Comparison of ENCODE assay signal across 19 cellular contexts in genomic region chr2:59277656-59278055, GRCh38.
"Had no signal": no experiment of that assay in that cellular context is flagged by ENCODE, and none has a peak within 500 bp of the region (broad histone marks: within the 10 kb centered on the region; RNA-seq: fewer than 3 reads in every experiment).

No MANE protein-coding gene starts in this region.

- ATAC-seq: activated CD4-positive, alpha-beta T cell treated with anti-CD3 and anti-CD28 coated beads for 36 hours; effector memory CD8-positive, alpha-beta T cell; left ventricle myocardium superior had no signal

- H3K4me1 ChIP-seq: right atrium auricular region, tibial artery had no signal

- H3K27me3 ChIP-seq: cardiac muscle cell, right atrium auricular region, tibial artery had no signal

- H3K4me3 ChIP-seq: cardiac muscle cell, right atrium auricular region, tibial artery had no signal

- H3K9me3 ChIP-seq: right atrium auricular region, tibial artery had no signal

- H3K27ac ChIP-seq: cardiac muscle cell, right atrium auricular region, tibial artery, WERI-Rb-1 had no signal

- H3K36me3 ChIP-seq: cardiac muscle cell, right atrium auricular region, tibial artery, WERI-Rb-1 had no signal

- DNase-seq: activated CD4-positive, alpha-beta T cell treated with anti-CD3 and anti-CD28 coated beads for 36 hours; activated CD4-positive, alpha-beta T cell treated with anti-CD3 and anti-CD28 coated beads, Interleukin-2, amount 50 U/mL, for 48 hours; activated gamma-delta T cell; activated naive CD8-positive, alpha-beta T cell treated with anti-CD3 and anti-CD28 coated beads for 36 hours; amniotic stem cell; effector memory CD8-positive, alpha-beta T cell; glutamatergic neuron; kidney; left ventricle myocardium superior; naive B cell; stimulated activated CD4-positive, alpha-beta T cell treated with anti-CD3 and anti-CD28 coated beads, Interleukin-12 subunit alpha, Interleukin-12 subunit beta, amount 100 ng/mL, for 4 hours; stimulated activated CD4-positive, alpha-beta T cell treated with anti-CD3 and anti-CD28 coated beads, Interleukin-1b, Interleukin-23, amount 100 ng/mL, for 48 hours; stimulated activated CD8-positive, alpha-beta memory T cell treated with anti-CD3 and anti-CD28 coated beads, Interleukin-4, amount 100 ng/mL, for 48 hours; stimulated activated naive CD4-positive, alpha-beta T cell; T-helper 2 cell; tibial artery; WERI-Rb-1 had no signal
